In the genomic region with DNA sequence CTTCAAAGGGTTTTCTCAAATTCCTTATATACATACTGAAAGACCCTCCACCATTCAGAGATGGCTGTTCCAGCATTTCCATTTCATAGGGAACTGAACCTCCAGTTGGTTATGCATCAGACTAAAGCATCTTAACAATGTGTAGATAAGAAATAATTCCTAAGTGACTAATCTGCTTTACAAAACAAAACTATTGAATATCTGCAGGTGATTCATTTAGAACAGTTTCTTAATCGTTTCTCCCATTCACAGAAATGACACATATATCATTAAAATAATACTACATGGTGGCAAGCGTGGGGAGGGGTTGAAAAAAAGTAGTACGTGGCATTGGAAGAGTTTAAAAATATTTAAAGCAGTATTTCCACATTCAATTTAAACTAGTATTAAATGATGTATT, we compare ENCODE assay signal across 13 cellular contexts. TPM values are rescaled to one million over a fixed set of nuclear protein-coding genes. Genes with fewer than 3 reads are reported as not detected.
A peak's percentile ranks its signal among the peaks of the same experiment; 100 is the strongest.
DNase-seq lines count a peak whose midpoint lies in the region; ATAC-seq and TF ChIP-seq lines count a peak whose summit lies in the region.
"Had no signal": no experiment of that assay in that cellular context is flagged by ENCODE, and none has a peak within 500 bp of the region (broad histone marks: within the 10 kb centered on the region; RNA-seq: fewer than 3 reads in every experiment).

No MANE protein-coding gene starts in this region.

- peaks cover 2% of the 10 kb centered on the region for H3K36me3 ChIP-seq in fibroblast of lung (ENCODE audit: control insufficient read depth, insufficient read depth, low read length)

- H4K20me1 ChIP-seq in fibroblast of lung (ENCODE audit: control insufficient read depth, extremely low read depth, insufficient read depth, low read length), result no peaks in the 10 kb centered on the region

- H3K36me3 Mint-ChIP-seq in activated CD8-positive, alpha-beta memory T cell treated with anti-CD3 and anti-CD28 coated beads, Interleukin-2, amount 10 ng/mL, durations not matched to agents 7 days and 5 days, result peaks cover 61% of the 10 kb centered on the region
- peaks cover 100% of the 10 kb centered on the region for H3K36me3 Mint-ChIP-seq in stimulated activated effector memory CD8-positive, alpha-beta T cell treated with anti-CD3 and anti-CD28 coated beads, Interleukin-12 subunit alpha, Interleukin-12 subunit beta, amount 100 ng/mL, for 72 hours

- peak overlapping the region; percentile 75 for H3K27ac Mint-ChIP-seq in activated CD8-positive, alpha-beta memory T cell treated with anti-CD3 and anti-CD28 coated beads, Interleukin-2, amount 10 ng/mL, durations not matched to agents 7 days and 5 days
- peak overlapping the region; percentile 72 for H3K27ac Mint-ChIP-seq in stimulated activated effector memory CD8-positive, alpha-beta T cell treated with anti-CD3 and anti-CD28 coated beads, Interleukin-12 subunit alpha, Interleukin-12 subunit beta, amount 100 ng/mL, for 72 hours
- H3K27ac Mint-ChIP-seq: WTC11 had no signal

- H3K79me2 ChIP-seq in fibroblast of lung (ENCODE audit: control insufficient read depth, insufficient read depth, low read length), result peaks cover 2% of the 10 kb centered on the region

- no peaks in the 10 kb centered on the region for H3K4me1 ChIP-seq in fibroblast of lung (ENCODE audit: control insufficient read depth, extremely low read depth, insufficient read depth, low read length)

- H3K27me3 Mint-ChIP-seq in activated CD8-positive, alpha-beta memory T cell treated with anti-CD3 and anti-CD28 coated beads, Interleukin-2, amount 10 ng/mL, durations not matched to agents 7 days and 5 days, result no peaks in the 10 kb centered on the region

- H3K9me3 Mint-ChIP-seq in activated CD8-positive, alpha-beta memory T cell treated with anti-CD3 and anti-CD28 coated beads, Interleukin-2, amount 10 ng/mL, durations not matched to agents 7 days and 5 days (ENCODE audit: low read depth), result no peaks in the 10 kb centered on the region
- H3K9me3 Mint-ChIP-seq in stimulated activated effector memory CD8-positive, alpha-beta T cell treated with anti-CD3 and anti-CD28 coated beads, Interleukin-12 subunit alpha, Interleukin-12 subunit beta, amount 100 ng/mL, for 72 hours, result no peaks in the 10 kb centered on the region
- H3K9me3 Mint-ChIP-seq: WTC11 had no signal

- no peak for TF ChIP-seq CTCF in fibroblast of lung (conservative IDR thresholded peaks at IDR 0.05 in 1 of 2, IDR thresholded peaks at IDR 0.05 in 1 of 2; ENCODE audit: low read depth in 1 of 2, low read length in 2 of 2)

- H3K9me3 ChIP-seq in fibroblast of lung (ENCODE audit: control insufficient read depth, insufficient read depth, low read depth, low read length), result no peaks in the 10 kb centered on the region

- H3K27me3 ChIP-seq in fibroblast of lung (ENCODE audit: control insufficient read depth, insufficient read depth, low read length), result no peaks in the 10 kb centered on the region

- ATAC-seq in activated CD8-positive, alpha-beta memory T cell treated with anti-CD3 and anti-CD28 coated beads, Interleukin-2, amount 10 ng/mL, durations not matched to agents 7 days and 5 days, result no peak
- ATAC-seq in SK-N-SH treated with all-trans-retinoic acid at 6 μM for 48 hours (peak; percentile 43; the same call in 2 of the 3 replicates), HG02798 (IDR thresholded peaks at IDR 0.05; ENCODE audit: poor library complexity, unreplicated experiment) (no peak)
- ATAC-seq in stimulated activated effector memory CD8-positive, alpha-beta T cell treated with anti-CD3 and anti-CD28 coated beads, Interleukin-12 subunit alpha, Interleukin-12 subunit beta, amount 100 ng/mL, for 72 hours, result peak; percentile 63
- ATAC-seq: Right ventricle myocardium inferior, WTC11 had no signal

- H2AFZ ChIP-seq in fibroblast of lung (ENCODE audit: low read length), result no peak overlapping the region

- H3K9ac ChIP-seq in fibroblast of lung (ENCODE audit: insufficient read depth, low read length), result no peak overlapping the region

- CTCF ChIA-PET in activated CD8-positive, alpha-beta memory T cell treated with anti-CD3 and anti-CD28 coated beads, Interleukin-2, amount 10 ng/mL, durations not matched to agents 7 days and 5 days (lab: Charles Lee), result interaction anchor here (1.6 kb wide), 1 partner anchor 10 kb away, joined by 4 read pairs; no protein-coding TSS in a partner anchor

- H3K4me3 Mint-ChIP-seq in activated CD8-positive, alpha-beta memory T cell treated with anti-CD3 and anti-CD28 coated beads, Interleukin-2, amount 10 ng/mL, durations not matched to agents 7 days and 5 days, result no peak overlapping the region
- no peak overlapping the region for H3K4me3 Mint-ChIP-seq in stimulated activated effector memory CD8-positive, alpha-beta T cell treated with anti-CD3 and anti-CD28 coated beads, Interleukin-12 subunit alpha, Interleukin-12 subunit beta, amount 100 ng/mL, for 72 hours
- H3K4me3 Mint-ChIP-seq: WTC11 had no signal

- H3K4me1 Mint-ChIP-seq in activated CD8-positive, alpha-beta memory T cell treated with anti-CD3 and anti-CD28 coated beads, Interleukin-2, amount 10 ng/mL, durations not matched to agents 7 days and 5 days, result peaks cover 27% of the 10 kb centered on the region
- H3K4me1 Mint-ChIP-seq in stimulated activated effector memory CD8-positive, alpha-beta T cell treated with anti-CD3 and anti-CD28 coated beads, Interleukin-12 subunit alpha, Interleukin-12 subunit beta, amount 100 ng/mL, for 72 hours, result peaks cover 21% of the 10 kb centered on the region
- H3K4me1 Mint-ChIP-seq: WTC11 had no signal

- H3K4me2 ChIP-seq in fibroblast of lung (ENCODE audit: extremely low read depth, insufficient read depth, low read length), result peak overlapping the region; percentile 33

- peak overlapping the region; percentile 26 for H3K27ac ChIP-seq in fibroblast of lung (ENCODE audit: insufficient read depth, low read length)
- H3K27ac ChIP-seq: skin epidermis had no signal

- DNase-seq in activated CD8-positive, alpha-beta memory T cell treated with anti-CD3 and anti-CD28 coated beads, Interleukin-2, amount 10 ng/mL, durations not matched to agents 7 days and 5 days, result no peak
- no peak for DNase-seq in activated CD8-positive, alpha-beta memory T cell treated with anti-CD3 and anti-CD28 coated beads, Interleukin-2, amount 50 U/mL, for 48 hours
- peak; percentile 48 to 95 for DNase-seq in fibroblast of lung (ENCODE audit: low read depth in 2 of 2)
- DNase-seq in stimulated activated effector memory CD8-positive, alpha-beta T cell treated with anti-CD3 and anti-CD28 coated beads, Interleukin-12 subunit alpha, Interleukin-12 subunit beta, amount 100 ng/mL, for 72 hours (ENCODE audit: low spot score in 2 of 2), result no peak
- DNase-seq in MV-4-11 (lab: John Stamatoyannopoulos, UW), result no peak
- DNase-seq in NCI-H2227 treated with DMSO at 0.1 percent for 48 hours (lab: John Stamatoyannopoulos, UW), result no peak
- DNase-seq: 8988T, KBM-7 had no signal

- no peak overlapping the region for H3K4me3 ChIP-seq in fibroblast of lung (replicated peaks in 1 of 4; ENCODE audit: control extremely low read depth in 1 of 4, insufficient read depth in 1 of 4, low read depth in 3 of 4, low read length in 4 of 4)
- H3K4me3 ChIP-seq: skin epidermis had no signal

TF ChIP-seq in SK-N-SH treated with all-trans-retinoic acid at 6 μM for 48 hours, 23 proteins besides CTCF, POLR2A, EP300 and RAD21:
- TF ChIP-seq TOX (CRISPR knock-in tag; IDR thresholded peaks at IDR 0.05; ENCODE audit: borderline replicate concordance) (no peak), GLIS3 (CRISPR knock-in tag; IDR thresholded peaks at IDR 0.05) (no peak), ESRRG (CRISPR knock-in tag; IDR thresholded peaks at IDR 0.05) (no peak), PPARA (CRISPR knock-in tag; IDR thresholded peaks at IDR 0.05; ENCODE audit: borderline replicate concordance) (no peak), CSDC2 (CRISPR knock-in tag; IDR thresholded peaks at IDR 0.05) (no peak), ISL1 (CRISPR knock-in tag; IDR thresholded peaks at IDR 0.05) (peak; percentile 39; the same call in 1 of the 2 replicates)

RNA-seq across cellular contexts. Expression of a gene that starts 19.5 kb away (rescaled TPM):
- total RNA-seq in activated CD8-positive, alpha-beta memory T cell treated with anti-CD3 and anti-CD28 coated beads, Interleukin-2, amount 10 ng/mL, durations not matched to agents 7 days and 5 days, result 10 to 100 TPM; 53.3 to 68.9 TPM
- total RNA-seq in fibroblast of lung, result 92.2 and 103 TPM in 2 replicates
- polyA plus RNA-seq in fibroblast of lung, result 84.9 and 98.1 TPM in 2 replicates
- polyA plus RNA-seq in fibroblast of lung (2012), result 78.4 and 82.5 TPM in 2 replicates
- 3.1 and 4.1 TPM in 2 replicates for polyA minus RNA-seq in fibroblast of lung (ENCODE audit: low replicate concordance)

RNA-seq across cellular contexts. Expression of a gene that starts 34.2 kb away (rescaled TPM):
- 10 to 100 TPM; 27.0 to 30.9 TPM for total RNA-seq in activated CD8-positive, alpha-beta memory T cell treated with anti-CD3 and anti-CD28 coated beads, Interleukin-2, amount 10 ng/mL, durations not matched to agents 7 days and 5 days
- total RNA-seq in fibroblast of lung, result 62.4 and 74.5 TPM in 2 replicates
- 35.0 and 37.5 TPM in 2 replicates for polyA plus RNA-seq in fibroblast of lung
- polyA plus RNA-seq in fibroblast of lung (2012), result 25.4 and 26.0 TPM in 2 replicates
- 19.6 and 24.5 TPM in 2 replicates for polyA minus RNA-seq in fibroblast of lung (ENCODE audit: low replicate concordance)

Comparison
In these comparisons a context has a peak if more than half of its experiments do, and no peak if none do; other contexts are left out.
1. ATAC-seq: peak in SK-N-SH treated with all-trans-retinoic acid at 6 μM for 48 hours (single experiment) and stimulated activated effector memory CD8-positive, alpha-beta T cell treated with anti-CD3 and anti-CD28 coated beads, Interleukin-12 subunit alpha, Interleukin-12 subunit beta, amount 100 ng/mL, for 72 hours (single experiment); none in activated CD8-positive, alpha-beta memory T cell treated with anti-CD3 and anti-CD28 coated beads, Interleukin-2, amount 10 ng/mL, durations not matched to agents 7 days and 5 days (single experiment) and HG02798 (single experiment).
2. DNase-seq: peak in fibroblast of lung (2 of 2); none in activated CD8-positive, alpha-beta memory T cell treated with anti-CD3 and anti-CD28 coated beads, Interleukin-2, amount 10 ng/mL, durations not matched to agents 7 days and 5 days (single experiment), activated CD8-positive, alpha-beta memory T cell treated with anti-CD3 and anti-CD28 coated beads, Interleukin-2, amount 50 U/mL, for 48 hours (single experiment), stimulated activated effector memory CD8-positive, alpha-beta T cell treated with anti-CD3 and anti-CD28 coated beads, Interleukin-12 subunit alpha, Interleukin-12 subunit beta, amount 100 ng/mL, for 72 hours (0 of 2), MV-4-11 (single experiment) and NCI-H2227 treated with DMSO at 0.1 percent for 48 hours (single experiment).